Comparison of ENCODE assay signal across 8 cellular contexts in genomic region chr4:41933997-41934812, GRCh38. TPM values are rescaled to one million over a fixed set of nuclear protein-coding genes. Genes with fewer than 3 reads are reported as not detected.
DNase-seq lines count a peak whose midpoint lies in the region; ATAC-seq and TF ChIP-seq lines count a peak whose summit lies in the region.

No MANE protein-coding gene starts in this region.

- peaks cover 35% of the 10 kb centered on the region for H3K4me1 Mint-ChIP-seq in dendritic cell treated with granulocyte-macrophage colony-stimulating factor and Interleukin-4, amounts not matched to agents 40 ng/mL and 50 ng/mL, for 4 days (ENCODE audit: low read depth)
- H3K4me1 Mint-ChIP-seq in neural crest cell: peaks cover 36% of the 10 kb centered on the region

- ATAC-seq in HG03460 (IDR thresholded peaks at IDR 0.05; ENCODE audit: unreplicated experiment): no peak

- peaks cover 26% of the 10 kb centered on the region for H3K36me3 Mint-ChIP-seq in dendritic cell treated with granulocyte-macrophage colony-stimulating factor and Interleukin-4, amounts not matched to agents 40 ng/mL and 50 ng/mL, for 4 days (ENCODE audit: low read depth)
- H3K36me3 Mint-ChIP-seq in neural crest cell (ENCODE audit: low read depth): no peaks in the 10 kb centered on the region

- peak overlapping the region; percentile 95 for H3K27ac Mint-ChIP-seq in dendritic cell treated with granulocyte-macrophage colony-stimulating factor and Interleukin-4, amounts not matched to agents 40 ng/mL and 50 ng/mL, for 4 days
- peak overlapping the region; percentile 10 for H3K27ac Mint-ChIP-seq in neural crest cell (ENCODE audit: unreplicated experiment)

- intact Hi-C loops in dendritic cell treated with granulocyte-macrophage colony-stimulating factor and Interleukin-4, amounts not matched to agents 40 ng/mL and 50 ng/mL, for 4 days (cut with micrococcal nuclease): loop anchor here (10.0 kb wide), 1 partner anchor 721 kb away; the partner anchor contains the start of gene ATP8A1

- H3K27me3 Mint-ChIP-seq in dendritic cell treated with granulocyte-macrophage colony-stimulating factor and Interleukin-4, amounts not matched to agents 40 ng/mL and 50 ng/mL, for 4 days: no peaks in the 10 kb centered on the region
- H3K27me3 Mint-ChIP-seq in neural crest cell (ENCODE audit: low read depth): peaks cover 23% of the 10 kb centered on the region

- TF ChIP-seq CTCF in neural crest cell (conservative IDR thresholded peaks at IDR 0.05): no peak

- DNase-seq in DMS53 treated with DMSO at 0.1 percent for 48 hours (lab: John Stamatoyannopoulos, UW; ENCODE audit: unreplicated experiment): peak; percentile 75
- DNase-seq in NCI-H2196 treated with DMSO at 0.1 percent for 48 hours (lab: John Stamatoyannopoulos, UW; ENCODE audit: unreplicated experiment): peak; percentile 67
- DNase-seq in neural crest cell (ENCODE audit: low read depth, low spot score): no peak
- no peak for DNase-seq in anterior cingulate cortex (lab: John Stamatoyannopoulos, UW)
- DNase-seq in activated CD4-positive, alpha-beta T cell treated with anti-CD3 and anti-CD28 coated beads for 48 hours: no peak
- no peak for DNase-seq in NCI-H510A treated with DMSO at 0.1 percent for 48 hours (lab: John Stamatoyannopoulos, UW)

- H3K9me3 Mint-ChIP-seq in dendritic cell treated with granulocyte-macrophage colony-stimulating factor and Interleukin-4, amounts not matched to agents 40 ng/mL and 50 ng/mL, for 4 days: no peaks in the 10 kb centered on the region
- H3K9me3 Mint-ChIP-seq in neural crest cell: no peaks in the 10 kb centered on the region

- H3K4me3 Mint-ChIP-seq in dendritic cell treated with granulocyte-macrophage colony-stimulating factor and Interleukin-4, amounts not matched to agents 40 ng/mL and 50 ng/mL, for 4 days: peak overlapping the region; percentile 94
- H3K4me3 Mint-ChIP-seq in neural crest cell: peak overlapping the region; percentile 98

RNA-seq across cellular contexts. Expression of gene TMEM33, which starts 1.0 kb away (rescaled TPM):
- total RNA-seq in neural crest cell: 73.9 and 74.7 TPM in 2 replicates

RNA-seq across cellular contexts. Expression of gene DCAF4L1, which starts 47.4 kb away (rescaled TPM):
- 0.20 and 0.26 TPM in 2 replicates for total RNA-seq in neural crest cell

RNA-seq across cellular contexts. Expression of gene SLC30A9, which starts 56.1 kb away (rescaled TPM):
- 68.0 and 71.5 TPM in 2 replicates for total RNA-seq in neural crest cell

Comparison
In these comparisons a context has a peak if more than half of its experiments do, and no peak if none do; other contexts are left out.
1. DNase-seq: peak in DMS53 treated with DMSO at 0.1 percent for 48 hours (single experiment) and NCI-H2196 treated with DMSO at 0.1 percent for 48 hours (single experiment); none in neural crest cell (single experiment), anterior cingulate cortex (0 of 58), activated CD4-positive, alpha-beta T cell treated with anti-CD3 and anti-CD28 coated beads for 48 hours (single experiment) and NCI-H510A treated with DMSO at 0.1 percent for 48 hours (single experiment).